In genomic region chr14:96078687-96079016, GRCh38 we compare ENCODE assay signal across 22 cellular contexts. TPM values are rescaled to one million over a fixed set of nuclear protein-coding genes. Genes with fewer than 3 reads are reported as not detected.
DNase-seq lines count a peak whose midpoint lies in the region; ATAC-seq and TF ChIP-seq lines count a peak whose summit lies in the region.
"Had no signal": no experiment of that assay in that cellular context is flagged by ENCODE, and none has a peak within 500 bp of the region (broad histone marks: within the 10 kb centered on the region; RNA-seq: fewer than 3 reads in every experiment).

No MANE protein-coding gene starts in this region.

- no peaks in the 10 kb centered on the region for H3K36me3 ChIP-seq in SU-DHL-6 (ENCODE audit: low read length)
- H3K36me3 ChIP-seq in smooth muscle cell (ENCODE audit: low read depth), result no peaks in the 10 kb centered on the region
- H3K36me3 ChIP-seq in heart left ventricle, result no peaks in the 10 kb centered on the region
- H3K36me3 ChIP-seq in osteoblast (ENCODE audit: insufficient read depth, low read length), result no peaks in the 10 kb centered on the region
- H3K36me3 ChIP-seq: cardiac muscle cell had no signal

- H3K27ac ChIP-seq in SU-DHL-6 (ENCODE audit: low read depth, low read length) (peak overlapping the region; percentile 49), layer of hippocampus (ENCODE audit: low read depth, low read length) (peak overlapping the region; percentile 33), smooth muscle cell (ENCODE audit: low read depth) (peak overlapping the region; percentile 49), heart left ventricle (no peak overlapping the region), osteoblast (ENCODE audit: low read depth, low read length) (no peak overlapping the region)
- H3K27ac ChIP-seq: cardiac muscle cell had no signal

- ATAC-seq in GM19351 (IDR thresholded peaks at IDR 0.05; ENCODE audit: unreplicated experiment) (peak; percentile 23), heart left ventricle (no peak), HG03378 (IDR thresholded peaks at IDR 0.05; ENCODE audit: unreplicated experiment) (no peak)
- ATAC-seq: activated CD4-positive, CD25-positive, alpha-beta regulatory T cell treated with anti-CD3 and anti-CD28 coated beads, Interleukin-2, amount 50 U/mL, for 24 hours had no signal

- H3K79me2 ChIP-seq in SU-DHL-6 (ENCODE audit: insufficient read depth, low read length), result no peaks in the 10 kb centered on the region
- peaks cover 63% of the 10 kb centered on the region for H3K79me2 ChIP-seq in smooth muscle cell (ENCODE audit: low read depth)
- peaks cover 96% of the 10 kb centered on the region for H3K79me2 ChIP-seq in osteoblast (ENCODE audit: insufficient read depth, low read length)

- no peaks in the 10 kb centered on the region for H3K9me3 ChIP-seq in SU-DHL-6 (ENCODE audit: insufficient read depth, low read length)
- H3K9me3 ChIP-seq in smooth muscle cell (replicated peaks; ENCODE audit: low read depth), result no peaks in the 10 kb centered on the region
- peaks cover 0 to 4% (median 0%) of the 10 kb centered on the region in 12 donors for H3K9me3 ChIP-seq in heart left ventricle
- H3K9me3 ChIP-seq in osteoblast (ENCODE audit: low read depth, low read length), result no peaks in the 10 kb centered on the region

- TF ChIP-seq POLR2A in heart left ventricle (IDR thresholded peaks at IDR 0.05), result no peak

- H3K4me2 ChIP-seq in SU-DHL-6 (ENCODE audit: low read depth, low read length, poor library complexity, severe bottlenecking) (no peak overlapping the region), smooth muscle cell (peak overlapping the region; percentile 63), osteoblast (ENCODE audit: insufficient read depth, low read length) (no peak overlapping the region)

- H3K9me2 ChIP-seq in SU-DHL-6 (replicated peaks; ENCODE audit: insufficient read depth, low read length), result no peaks in the 10 kb centered on the region

- TF ChIP-seq CTCF in SU-DHL-6 (IDR thresholded peaks at IDR 0.05; ENCODE audit: insufficient read depth, low read length, poor library complexity, severe bottlenecking) (no peak), smooth muscle cell (IDR thresholded peaks at IDR 0.05; ENCODE audit: borderline replicate concordance, insufficient read depth, poor library complexity, severe bottlenecking) (no peak), heart left ventricle (IDR thresholded peaks at IDR 0.05) (no peak), osteoblast (IDR thresholded peaks at IDR 0.05; ENCODE audit: extremely low read depth, low read depth, low read length) (no peak)

- no peak overlapping the region for H3K9ac ChIP-seq in SU-DHL-6 (ENCODE audit: low read length)
- H3K9ac ChIP-seq in smooth muscle cell (ENCODE audit: low read depth), result no peak overlapping the region

- 95% methylated on average over 6 of the region's 6 CpGs for WGBS in smooth muscle cell (ENCODE audit: low lambda C conversion rate)
- 74 to 93% (median 88%) methylated on average over 6 of the region's 6 CpGs for WGBS in heart left ventricle, 4 donors

- DNase-seq in smooth muscle cell (lab: John Stamatoyannopoulos, UW; ENCODE audit: unreplicated experiment) (no peak), NCI-H345 treated with DMSO at 0.1 percent for 48 hours (lab: John Stamatoyannopoulos, UW; ENCODE audit: unreplicated experiment) (no peak), heart left ventricle (no peak), osteoblast (ENCODE audit: insufficient read length, low spot score, missing footprints) (no peak)
- DNase-seq: activated CD4-positive, alpha-beta memory T cell treated with anti-CD3 and anti-CD28 coated beads for 36 hours; activated CD8-positive, alpha-beta memory T cell treated with anti-CD3 and anti-CD28 coated beads, Interleukin-2, amount 50 U/mL, for 48 hours; activated naive CD4-positive, alpha-beta T cell treated with anti-CD3 and anti-CD28 coated beads, Interleukin-2, amount 10 ng/mL, durations not matched to agents 7 days and 5 days; endodermal cell; foreskin melanocyte; GOT3; hippocampal formation; NCI-H187 treated with DMSO at 0.1 percent for 48 hours; NCI-H526; occipital lobe; stimulated activated CD4-positive, alpha-beta T cell treated with anti-CD3 and anti-CD28 coated beads, Interleukin-2, amount 100 ng/mL, for 24 hours had no signal

- H3K4me1 ChIP-seq in smooth muscle cell (ENCODE audit: low read depth) (peaks cover 5% of the 10 kb centered on the region), heart left ventricle (no peaks in the 10 kb centered on the region), osteoblast (ENCODE audit: insufficient read depth, low read length) (no peaks in the 10 kb centered on the region)

- no peak overlapping the region for H3K4me3 ChIP-seq in SU-DHL-6 (ENCODE audit: insufficient read depth, low read length, poor library complexity, severe bottlenecking)
- H3K4me3 ChIP-seq in smooth muscle cell, result no peak overlapping the region
- no peak overlapping the region for H3K4me3 ChIP-seq in heart left ventricle
- no peak overlapping the region for H3K4me3 ChIP-seq in osteoblast (ENCODE audit: insufficient read depth, low read length)
- H3K4me3 ChIP-seq: cardiac muscle cell, skin epidermis had no signal

- H4K20me1 ChIP-seq in SU-DHL-6 (ENCODE audit: low read depth, low read length) (peaks cover 3% of the 10 kb centered on the region; the same call in 1 of the 2 replicates), smooth muscle cell (ENCODE audit: low read depth) (peaks cover 98% of the 10 kb centered on the region), osteoblast (ENCODE audit: insufficient read depth, low read length) (peaks cover 35% of the 10 kb centered on the region)

- H3F3A ChIP-seq in SU-DHL-6 (ENCODE audit: insufficient read depth) (no peaks in the 10 kb centered on the region), smooth muscle cell (ENCODE audit: low read depth) (peaks cover 4% of the 10 kb centered on the region)

- no peaks in the 10 kb centered on the region for H3K27me3 ChIP-seq in SU-DHL-6 (ENCODE audit: low read length)
- no peaks in the 10 kb centered on the region for H3K27me3 ChIP-seq in layer of hippocampus (ENCODE audit: control insufficient read depth, insufficient read depth, low read length)
- H3K27me3 ChIP-seq in smooth muscle cell (ENCODE audit: low read depth), result no peaks in the 10 kb centered on the region
- H3K27me3 ChIP-seq in heart left ventricle, result peaks cover 0 to 8% (median 0%) of the 10 kb centered on the region in 9 donors
- H3K27me3 ChIP-seq in osteoblast (ENCODE audit: insufficient read depth, low read length), result no peaks in the 10 kb centered on the region
- H3K27me3 ChIP-seq: cardiac muscle cell had no signal

- H2AFZ ChIP-seq in SU-DHL-6 (ENCODE audit: low read depth, low read length, severe bottlenecking) (no peak overlapping the region), smooth muscle cell (ENCODE audit: low read depth) (no peak overlapping the region), osteoblast (ENCODE audit: low read length) (no peak overlapping the region)

- intact Hi-C loops in heart left ventricle (cut with DNase I), result no loop called here

RNA-seq across cellular contexts. Expression of gene C14orf132, which starts 39.5 kb away (rescaled TPM):
- total RNA-seq in smooth muscle cell (35.5 and 36.3 TPM in 2 replicates), heart left ventricle (10 to 100 TPM in 2 of 9 donors, 1 to 10 TPM in 6, under 1 TPM in 1; 0.89 to 14.9 (median 2.1) TPM), osteoblast (40.2 and 41.5 TPM in 2 replicates)
- polyA plus RNA-seq in smooth muscle cell (23.9 and 38.0 TPM in 2 replicates), heart left ventricle (1 to 10 TPM in 1 of 2 donors, under 1 TPM in 1; 0.76 to 1.5 TPM)

Comparison
In these comparisons a context has a peak if more than half of its experiments do, and no peak if none do; other contexts are left out.
1. H3K27ac ChIP-seq: peak in SU-DHL-6 (single experiment), layer of hippocampus (single experiment) and smooth muscle cell (single experiment); none in heart left ventricle (0 of 12) and osteoblast (single experiment).